In genomic region chr18:809985-810642, GRCh38 we compare ENCODE assay signal across 8 cellular contexts. TPM values are rescaled to one million over a fixed set of nuclear protein-coding genes. Genes with fewer than 3 reads are reported as not detected.
DNase-seq lines count a peak whose midpoint lies in the region; ATAC-seq and TF ChIP-seq lines count a peak whose summit lies in the region.

No MANE protein-coding gene starts in this region.

- H3K9me3 Mint-ChIP-seq in activated T-helper 17 cell treated with anti-CD3 and anti-CD28 coated beads, Interleukin-2, amount 50 U/mL, for 72 hours = no peaks in the 10 kb centered on the region
- H3K9me3 Mint-ChIP-seq in nephron progenitor cell = no peaks in the 10 kb centered on the region

- H3K4me1 Mint-ChIP-seq in activated T-helper 17 cell treated with anti-CD3 and anti-CD28 coated beads, Interleukin-2, amount 50 U/mL, for 72 hours = peaks cover 47% of the 10 kb centered on the region
- peaks cover 39% of the 10 kb centered on the region for H3K4me1 Mint-ChIP-seq in nephron progenitor cell

- peak overlapping the region; percentile 93 for H3K4me3 Mint-ChIP-seq in activated T-helper 17 cell treated with anti-CD3 and anti-CD28 coated beads, Interleukin-2, amount 50 U/mL, for 72 hours
- peak overlapping the region; percentile 99 for H3K4me3 Mint-ChIP-seq in nephron progenitor cell

- H3K27ac Mint-ChIP-seq in activated T-helper 17 cell treated with anti-CD3 and anti-CD28 coated beads, Interleukin-2, amount 50 U/mL, for 72 hours = peak overlapping the region; percentile 96
- H3K27ac Mint-ChIP-seq in nephron progenitor cell = no peak overlapping the region

- ATAC-seq in GM18861 (IDR thresholded peaks at IDR 0.05; ENCODE audit: unreplicated experiment) = peak; percentile 36
- peak; percentile 42 for ATAC-seq in HG02938 (IDR thresholded peaks at IDR 0.05; ENCODE audit: unreplicated experiment)
- ATAC-seq in activated T-helper 17 cell treated with anti-CD3 and anti-CD28 coated beads, Interleukin-2, amount 50 U/mL, for 72 hours (replicated peaks) = peak; percentile 8
- ATAC-seq in HG03025 (IDR thresholded peaks at IDR 0.05; ENCODE audit: low FRiP score, unreplicated experiment) = no peak

- DNase-seq in nephron progenitor cell = no peak
- no peak for DNase-seq in kidney glomerular epithelial cell (lab: John Stamatoyannopoulos, UW)
- no peak for DNase-seq in stimulated activated naive CD4-positive, alpha-beta T cell (lab: John Stamatoyannopoulos, UW)
- no peak for DNase-seq in NCI-H2171 treated with DMSO at 0.1 percent for 48 hours (lab: John Stamatoyannopoulos, UW)

- TF ChIP-seq CTCF in nephron progenitor cell (IDR thresholded peaks at IDR 0.05) = no peak

- peaks cover 25% of the 10 kb centered on the region for H3K36me3 Mint-ChIP-seq in activated T-helper 17 cell treated with anti-CD3 and anti-CD28 coated beads, Interleukin-2, amount 50 U/mL, for 72 hours (ENCODE audit: low read depth)
- H3K36me3 Mint-ChIP-seq in nephron progenitor cell (ENCODE audit: low read depth) = peaks cover 7% of the 10 kb centered on the region

- no peaks in the 10 kb centered on the region for H3K27me3 Mint-ChIP-seq in activated T-helper 17 cell treated with anti-CD3 and anti-CD28 coated beads, Interleukin-2, amount 50 U/mL, for 72 hours
- H3K27me3 Mint-ChIP-seq in nephron progenitor cell (ENCODE audit: low read depth, poor library complexity) = peaks cover 5% of the 10 kb centered on the region

RNA-seq across cellular contexts. Expression of gene YES1, which starts 1.9 kb away (rescaled TPM):
- 10 to 100 TPM; 12.1 to 22.0 TPM for total RNA-seq in activated T-helper 17 cell treated with anti-CD3 and anti-CD28 coated beads, Interleukin-2, amount 50 U/mL, for 72 hours
